In the genomic region with DNA sequence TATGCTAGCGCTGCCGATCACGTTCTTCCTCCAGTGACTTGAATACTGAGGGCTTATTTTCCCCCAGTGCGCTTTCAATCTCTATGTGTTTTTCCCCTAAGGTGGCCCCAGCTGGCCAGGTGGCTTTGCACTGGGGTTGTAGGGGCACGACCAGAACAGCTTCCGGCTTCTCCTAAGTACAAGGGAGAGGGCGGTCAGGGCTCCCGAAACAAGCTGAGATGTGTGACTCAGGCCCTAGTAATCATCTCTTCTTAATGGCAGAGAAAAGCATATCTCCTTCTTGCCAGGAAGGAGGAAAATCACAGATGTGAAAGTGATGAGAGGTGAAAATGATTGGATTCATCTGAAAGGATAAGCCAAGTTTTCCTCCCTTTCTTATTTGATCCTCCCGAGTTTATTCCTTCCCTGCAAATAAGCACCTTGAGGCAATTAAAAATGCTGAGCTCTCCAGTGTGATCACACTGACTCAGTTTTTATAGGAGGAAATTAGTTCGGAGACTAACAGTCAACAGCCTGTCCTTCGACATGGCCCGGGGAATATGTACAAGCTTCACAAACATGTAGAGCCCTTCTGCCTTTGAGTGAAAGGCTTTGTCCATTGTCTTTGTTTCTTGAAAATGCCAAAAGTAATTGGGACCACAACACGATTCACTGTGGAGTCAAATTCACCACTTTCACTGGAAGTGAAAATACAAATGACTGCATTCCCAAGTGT, we compare ENCODE assay signal across 22 cellular contexts.
DNase-seq lines count a peak whose midpoint lies in the region; ATAC-seq and TF ChIP-seq lines count a peak whose summit lies in the region.
"Had no signal": no experiment of that assay in that cellular context is flagged by ENCODE, and none has a peak within 500 bp of the region (broad histone marks: within the 10 kb centered on the region; RNA-seq: fewer than 3 reads in every experiment).

No MANE protein-coding gene starts in this region.

- no peak overlapping the region for H2AK5ac ChIP-seq in mesendoderm (ENCODE audit: low read length)

- no peak for TF ChIP-seq CTCF in brain microvascular endothelial cell (IDR thresholded peaks at IDR 0.05; ENCODE audit: low read depth, low read length, missing control alignments)

- H2BK5ac ChIP-seq in mesendoderm (ENCODE audit: low read length), result no peak overlapping the region

- no peak overlapping the region for H3K4me3 Mint-ChIP-seq in activated CD8-positive, alpha-beta memory T cell treated with anti-CD3 and anti-CD28 coated beads, Interleukin-2, amount 10 ng/mL, durations not matched to agents 7 days and 5 days
- H3K4me3 Mint-ChIP-seq: activated CD4-positive, alpha-beta T cell treated with anti-CD3 and anti-CD28 coated beads for 36 hours; activated naive CD4-positive, alpha-beta T cell treated with anti-CD3 and anti-CD28 coated beads for 36 hours; dendritic cell treated with granulocyte-macrophage colony-stimulating factor and Interleukin-4, amounts not matched to agents 40 ng/mL and 50 ng/mL, for 4 days had no signal

- no peak for ATAC-seq in activated CD8-positive, alpha-beta memory T cell treated with anti-CD3 and anti-CD28 coated beads, Interleukin-2, amount 10 ng/mL, durations not matched to agents 7 days and 5 days
- ATAC-seq: activated CD4-positive, alpha-beta T cell treated with anti-CD3 and anti-CD28 coated beads for 36 hours; body of pancreas; esophagus mucosa; left colon had no signal

- in situ Hi-C loops in brain microvascular endothelial cell (cut with HindIII; ENCODE audit: low pct_ligation_motif_present, low sequenced_read_pairs), result no loop called here

- no peaks in the 10 kb centered on the region for H3K4me1 Mint-ChIP-seq in activated CD8-positive, alpha-beta memory T cell treated with anti-CD3 and anti-CD28 coated beads, Interleukin-2, amount 10 ng/mL, durations not matched to agents 7 days and 5 days
- H3K4me1 Mint-ChIP-seq: activated CD4-positive, alpha-beta T cell treated with anti-CD3 and anti-CD28 coated beads for 36 hours had no signal

- WGBS in mesendoderm (ENCODE audit: extremely low coverage, insufficient coverage, low lambda C conversion rate), result no CpG with 5 or more reads among the region's 13 CpGs

- H2BK15ac ChIP-seq in mesendoderm (replicated peaks; ENCODE audit: low read depth), result no peak overlapping the region

- H2BK120ac ChIP-seq in mesendoderm (ENCODE audit: low read depth, low read length), result no peak overlapping the region

- no peak overlapping the region for H3K27ac ChIP-seq in brain microvascular endothelial cell
- H3K27ac ChIP-seq in mesendoderm (ENCODE audit: low read depth, low read length), result no peak overlapping the region
- H3K27ac ChIP-seq: body of pancreas, hepatocyte, KMS-11, ovary, SJCRH30, suprapubic skin had no signal

- H3K4me2 ChIP-seq in mesendoderm (ENCODE audit: low read length), result no peak overlapping the region
- H3K4me2 ChIP-seq: hepatocyte, KMS-11 had no signal

- no peak overlapping the region for H3K27ac Mint-ChIP-seq in activated CD8-positive, alpha-beta memory T cell treated with anti-CD3 and anti-CD28 coated beads, Interleukin-2, amount 10 ng/mL, durations not matched to agents 7 days and 5 days
- H3K27ac Mint-ChIP-seq: activated CD4-positive, alpha-beta T cell treated with anti-CD3 and anti-CD28 coated beads for 36 hours; activated naive CD4-positive, alpha-beta T cell treated with anti-CD3 and anti-CD28 coated beads for 36 hours; dendritic cell treated with granulocyte-macrophage colony-stimulating factor and Interleukin-4, amounts not matched to agents 40 ng/mL and 50 ng/mL, for 4 days had no signal

- no peak overlapping the region for H4K5ac ChIP-seq in mesendoderm (ENCODE audit: low read length)

- H3K9ac ChIP-seq in mesendoderm (ENCODE audit: low read length), result no peak overlapping the region
- H3K9ac ChIP-seq: KMS-11 had no signal

- H3K56ac ChIP-seq in mesendoderm (ENCODE audit: low read length), result no peak overlapping the region

- H3K36me3 ChIP-seq in brain microvascular endothelial cell (replicated peaks) (no peaks in the 10 kb centered on the region), mesendoderm (ENCODE audit: control insufficient read depth, insufficient read depth, low read length) (no peaks in the 10 kb centered on the region)
- H3K36me3 ChIP-seq: ovary, SJCRH30, suprapubic skin had no signal

- no peaks in the 10 kb centered on the region for H3K27me3 Mint-ChIP-seq in activated CD8-positive, alpha-beta memory T cell treated with anti-CD3 and anti-CD28 coated beads, Interleukin-2, amount 10 ng/mL, durations not matched to agents 7 days and 5 days
- H3K27me3 Mint-ChIP-seq: activated CD4-positive, alpha-beta T cell treated with anti-CD3 and anti-CD28 coated beads for 36 hours; dendritic cell treated with granulocyte-macrophage colony-stimulating factor and Interleukin-4, amounts not matched to agents 40 ng/mL and 50 ng/mL, for 4 days had no signal

- no peaks in the 10 kb centered on the region for H3K4me1 ChIP-seq in mesendoderm (ENCODE audit: control insufficient read depth, low read depth, low read length)
- H3K4me1 ChIP-seq: body of pancreas, SJCRH30, suprapubic skin had no signal

- no peaks in the 10 kb centered on the region for H3K79me1 ChIP-seq in mesendoderm (ENCODE audit: low read length)

- H3K23ac ChIP-seq in mesendoderm (ENCODE audit: low read length), result no peak overlapping the region

- peak; percentile 54 for DNase-seq in COLO829 (ENCODE audit: low spot score)
- DNase-seq in LHCN-M2 (ENCODE audit: low read depth), result peak; percentile 47
- peak; percentile 11 for DNase-seq in brain microvascular endothelial cell
- peak; percentile 2 for DNase-seq in mesendoderm
- no peak for DNase-seq in NCI-H187 treated with DMSO at 0.1 percent for 48 hours (lab: John Stamatoyannopoulos, UW)
- no peak for DNase-seq in HUDEP-2 (lab: John Stamatoyannopoulos, UW; ENCODE audit: unreplicated experiment in 76 of 76)
- no peak for DNase-seq in activated CD8-positive, alpha-beta memory T cell treated with anti-CD3 and anti-CD28 coated beads, Interleukin-2, amount 50 U/mL, for 48 hours
- DNase-seq in activated CD8-positive, alpha-beta memory T cell treated with anti-CD3 and anti-CD28 coated beads, Interleukin-2, amount 10 ng/mL, durations not matched to agents 7 days and 5 days, result no peak
- DNase-seq: activated CD4-positive, alpha-beta T cell treated with anti-CD3 and anti-CD28 coated beads for 36 hours; activated naive CD4-positive, alpha-beta T cell treated with anti-CD3 and anti-CD28 coated beads for 36 hours; body of pancreas; DMS 273 treated with DMSO at 0.1 percent for 48 hours; left colon; NCI-H1417 treated with DMSO at 0.1 percent for 48 hours; NCI-H446; SJCRH30 had no signal

- H3K9me3 Mint-ChIP-seq in activated CD8-positive, alpha-beta memory T cell treated with anti-CD3 and anti-CD28 coated beads, Interleukin-2, amount 10 ng/mL, durations not matched to agents 7 days and 5 days (ENCODE audit: low read depth), result no peaks in the 10 kb centered on the region
- H3K9me3 Mint-ChIP-seq: activated naive CD4-positive, alpha-beta T cell treated with anti-CD3 and anti-CD28 coated beads for 36 hours; dendritic cell treated with granulocyte-macrophage colony-stimulating factor and Interleukin-4, amounts not matched to agents 40 ng/mL and 50 ng/mL, for 4 days had no signal

- no peaks in the 10 kb centered on the region for H3K79me2 ChIP-seq in mesendoderm (ENCODE audit: control insufficient read depth, insufficient read depth, low read length)
- H3K79me2 ChIP-seq: hepatocyte had no signal

- H4K8ac ChIP-seq in mesendoderm (ENCODE audit: low read depth, low read length), result no peak overlapping the region

- H3K27me3 ChIP-seq in brain microvascular endothelial cell (replicated peaks) (no peaks in the 10 kb centered on the region), mesendoderm (ENCODE audit: insufficient read depth, low read length, poor library complexity) (no peaks in the 10 kb centered on the region)
- H3K27me3 ChIP-seq: body of pancreas, hepatocyte, ovary, SJCRH30, suprapubic skin had no signal

- no peak overlapping the region for H3K18ac ChIP-seq in mesendoderm (ENCODE audit: low read length)

- no peaks in the 10 kb centered on the region for H3K36me3 Mint-ChIP-seq in activated CD8-positive, alpha-beta memory T cell treated with anti-CD3 and anti-CD28 coated beads, Interleukin-2, amount 10 ng/mL, durations not matched to agents 7 days and 5 days

- CTCF ChIA-PET in activated CD8-positive, alpha-beta memory T cell treated with anti-CD3 and anti-CD28 coated beads, Interleukin-2, amount 10 ng/mL, durations not matched to agents 7 days and 5 days (lab: Charles Lee), result no interaction called here

- H3K4ac ChIP-seq in mesendoderm (ENCODE audit: low read depth, low read length), result no peak overlapping the region

- no peak overlapping the region for H3K4me3 ChIP-seq in brain microvascular endothelial cell (ENCODE audit: low read depth, low read length)
- no peak overlapping the region for H3K4me3 ChIP-seq in mesendoderm (ENCODE audit: low read length)
- H3K4me3 ChIP-seq: body of pancreas, hepatocyte, ovary, SJCRH30, suprapubic skin had no signal

Comparison
In these comparisons a context has a peak if more than half of its experiments do, and no peak if none do; other contexts are left out.
1. DNase-seq: peak in COLO829 (single experiment), LHCN-M2 (single experiment), brain microvascular endothelial cell (single experiment) and mesendoderm (single experiment); none in NCI-H187 treated with DMSO at 0.1 percent for 48 hours (single experiment), HUDEP-2 (0 of 76), activated CD8-positive, alpha-beta memory T cell treated with anti-CD3 and anti-CD28 coated beads, Interleukin-2, amount 50 U/mL, for 48 hours (single experiment) and activated CD8-positive, alpha-beta memory T cell treated with anti-CD3 and anti-CD28 coated beads, Interleukin-2, amount 10 ng/mL, durations not matched to agents 7 days and 5 days (single experiment).